19 cellular contexts compared by ENCODE assay signal in the genomic region with DNA sequence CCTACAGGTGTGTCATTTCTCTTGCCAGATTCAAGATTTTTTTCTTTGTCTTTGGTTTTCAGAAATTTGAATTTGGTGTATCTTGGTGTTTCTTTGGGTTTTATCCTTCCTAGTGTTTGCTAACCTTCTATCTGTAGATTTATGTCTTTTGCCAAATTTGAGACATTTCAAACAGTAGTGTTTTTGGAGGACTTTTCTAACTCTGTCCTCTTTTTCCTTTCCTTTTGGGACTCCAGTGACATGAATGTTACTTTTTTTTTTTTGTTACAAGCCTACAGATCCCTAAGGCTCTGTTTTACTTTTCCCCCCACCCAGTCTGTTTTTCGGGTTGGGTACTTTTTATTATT. TPM values are rescaled to one million over a fixed set of nuclear protein-coding genes. Genes with fewer than 3 reads are reported as not detected.
DNase-seq lines count a peak whose midpoint lies in the region; ATAC-seq and FAIRE-seq lines count a peak whose summit lies in the region.
"Had no signal": no experiment of that assay in that cellular context is flagged by ENCODE, and none has a peak within 500 bp of the region (broad histone marks: within the 10 kb centered on the region; RNA-seq: fewer than 3 reads in every experiment).

No MANE protein-coding gene starts in this region.

- peak overlapping the region; percentile 45 for H3K27ac Mint-ChIP-seq in activated naive CD8-positive, alpha-beta T cell treated with anti-CD3 and anti-CD28 coated beads for 36 hours
- no peak overlapping the region for H3K27ac Mint-ChIP-seq in activated naive CD8-positive, alpha-beta T cell treated with anti-CD3 and anti-CD28 coated beads, Interleukin-2, amount 50 U/mL, for 24 hours
- H3K27ac Mint-ChIP-seq in T-cell, result peak overlapping the region; percentile 52 to 71
- H3K27ac Mint-ChIP-seq: B cell, GM23338, HFFc6 had no signal

- POLR2A ChIA-PET in T-cell (lab: Charles Lee), result no interaction called here

- H3K27me3 Mint-ChIP-seq in activated naive CD8-positive, alpha-beta T cell treated with anti-CD3 and anti-CD28 coated beads for 36 hours, result no peaks in the 10 kb centered on the region
- no peaks in the 10 kb centered on the region for H3K27me3 Mint-ChIP-seq in activated naive CD8-positive, alpha-beta T cell treated with anti-CD3 and anti-CD28 coated beads, Interleukin-2, amount 50 U/mL, for 24 hours
- no peaks in the 10 kb centered on the region for H3K27me3 Mint-ChIP-seq in T-cell
- H3K27me3 Mint-ChIP-seq: B cell; CD4-positive, CD25-positive, alpha-beta regulatory T cell; CD8-positive, alpha-beta memory T cell had no signal

- peaks cover 83% of the 10 kb centered on the region for H3K36me3 Mint-ChIP-seq in activated naive CD8-positive, alpha-beta T cell treated with anti-CD3 and anti-CD28 coated beads for 36 hours
- H3K36me3 Mint-ChIP-seq in activated naive CD8-positive, alpha-beta T cell treated with anti-CD3 and anti-CD28 coated beads, Interleukin-2, amount 50 U/mL, for 24 hours (ENCODE audit: low read depth), result peaks cover 72% of the 10 kb centered on the region
- peaks cover 79% of the 10 kb centered on the region for H3K36me3 Mint-ChIP-seq in T-cell

- no peak overlapping the region for H3K4me3 Mint-ChIP-seq in activated naive CD8-positive, alpha-beta T cell treated with anti-CD3 and anti-CD28 coated beads for 36 hours
- no peak overlapping the region for H3K4me3 Mint-ChIP-seq in activated naive CD8-positive, alpha-beta T cell treated with anti-CD3 and anti-CD28 coated beads, Interleukin-2, amount 50 U/mL, for 24 hours
- no peak overlapping the region for H3K4me3 Mint-ChIP-seq in T-cell
- H3K4me3 Mint-ChIP-seq: B cell; CD8-positive, alpha-beta memory T cell; H9; HFFc6 had no signal

- CTCF ChIA-PET in T-cell (lab: Charles Lee), result no interaction called here

- ATAC-seq in activated naive CD8-positive, alpha-beta T cell treated with anti-CD3 and anti-CD28 coated beads, Interleukin-2, amount 50 U/mL, for 24 hours, result no peak
- ATAC-seq in T-cell (replicated peaks in 1 of 4) (no peak), esophagus mucosa (no peak)
- ATAC-seq: HCT116 had no signal

- H3K9me3 Mint-ChIP-seq in activated naive CD8-positive, alpha-beta T cell treated with anti-CD3 and anti-CD28 coated beads for 36 hours, result peaks cover 38% of the 10 kb centered on the region
- H3K9me3 Mint-ChIP-seq in activated naive CD8-positive, alpha-beta T cell treated with anti-CD3 and anti-CD28 coated beads, Interleukin-2, amount 50 U/mL, for 24 hours, result peaks cover 36% of the 10 kb centered on the region
- peaks cover 14 to 38% (median 15%) of the 10 kb centered on the region in 3 donors for H3K9me3 Mint-ChIP-seq in T-cell
- H3K9me3 Mint-ChIP-seq: GM23338 had no signal

- DNase-seq in activated naive CD8-positive, alpha-beta T cell treated with anti-CD3 and anti-CD28 coated beads for 36 hours, result no peak
- no peak for DNase-seq in activated naive CD8-positive, alpha-beta T cell treated with anti-CD3 and anti-CD28 coated beads, Interleukin-2, amount 50 U/mL, for 24 hours
- DNase-seq in GM18507 (ENCODE audit: extremely low spot score, insufficient read length, low read depth) (no peak), T-cell (no peak), AG08395 (ENCODE audit: low spot score) (no peak)
- DNase-seq: CD4-positive, CD25-positive, alpha-beta regulatory T cell; CD8-positive, alpha-beta memory T cell; DMS 273 treated with DMSO at 0.1 percent for 48 hours; DMS79; EL; GDM1; HFFc6 had no signal

- peak; percentile 5 for FAIRE-seq in GM18507 (lab: Jason Lieb, UNC)
- FAIRE-seq: D721Med, GM12878 had no signal

- H3K4me1 Mint-ChIP-seq in activated naive CD8-positive, alpha-beta T cell treated with anti-CD3 and anti-CD28 coated beads for 36 hours, result peaks cover 39% of the 10 kb centered on the region
- peaks cover 33% of the 10 kb centered on the region for H3K4me1 Mint-ChIP-seq in activated naive CD8-positive, alpha-beta T cell treated with anti-CD3 and anti-CD28 coated beads, Interleukin-2, amount 50 U/mL, for 24 hours
- H3K4me1 Mint-ChIP-seq in T-cell, result peaks cover 40 to 57% (median 44%) of the 10 kb centered on the region in 3 donors

RNA-seq across cellular contexts. Expression of a gene that starts 58.8 kb away (rescaled TPM):
- 10 to 100 TPM; 52.7 to 58.5 TPM for total RNA-seq in activated naive CD8-positive, alpha-beta T cell treated with anti-CD3 and anti-CD28 coated beads for 36 hours
- 100 to 1,000 TPM in 2 of 5 donors, 10 to 100 TPM in 3; 63.6 to 123 (median 83.6) TPM for total RNA-seq in T-cell
- total RNA-seq in esophagus mucosa, result 50.6 TPM
